In the genomic region with DNA sequence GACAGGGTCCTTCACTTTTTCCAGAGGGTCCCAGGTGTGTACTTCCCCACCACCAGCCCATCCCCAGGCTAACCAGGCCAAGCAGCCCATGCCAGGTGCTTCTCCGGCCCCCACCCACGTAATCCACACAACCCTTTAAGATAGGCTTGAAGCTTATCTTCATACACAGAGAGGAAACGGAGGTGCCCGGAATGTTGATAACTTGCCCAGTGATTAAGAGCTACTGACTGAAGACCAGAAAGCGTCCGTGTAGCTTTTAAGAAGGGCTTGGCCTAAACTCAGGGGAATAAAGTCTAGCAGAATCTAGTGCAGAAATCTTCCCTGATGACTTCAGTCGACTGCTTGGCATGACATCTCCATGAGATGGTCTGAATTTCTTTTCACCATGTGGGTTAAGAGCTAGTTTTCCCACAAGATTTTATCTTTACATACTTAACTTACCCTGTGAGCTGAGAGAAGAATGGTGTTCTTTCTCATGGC, we compare ENCODE assay signal across 12 cellular contexts.
DNase-seq lines count a peak whose midpoint lies in the region; ATAC-seq and TF ChIP-seq lines count a peak whose summit lies in the region.
"Had no signal": no experiment of that assay in that cellular context is flagged by ENCODE, and none has a peak within 500 bp of the region (broad histone marks: within the 10 kb centered on the region; RNA-seq: fewer than 3 reads in every experiment).

No MANE protein-coding gene starts in this region.

- H3K4me2 ChIP-seq in GM23338, result no peak overlapping the region

- TF ChIP-seq CTCF in heart left ventricle (IDR thresholded peaks at IDR 0.05) (no peak), left ventricle myocardium inferior (IDR thresholded peaks at IDR 0.05; ENCODE audit: borderline replicate concordance) (no peak), mucosa of descending colon (IDR thresholded peaks at IDR 0.05) (no peak), GM23338 (conservative IDR thresholded peaks at IDR 0.05; ENCODE audit: low read depth in 2 of 2) (no peak)

- H3K36me3 ChIP-seq in heart left ventricle (peaks cover 0 to 26% (median 11%) of the 10 kb centered on the region in 9 donors), left ventricle myocardium inferior (peaks cover 13% of the 10 kb centered on the region), mucosa of descending colon (ENCODE audit: low read depth) (no peaks in the 10 kb centered on the region), aorta (ENCODE audit: control insufficient read depth in 1 of 2, insufficient read depth in 2 of 2, low read length in 1 of 2) (no peaks in the 10 kb centered on the region), GM23338 (ENCODE audit: insufficient read depth) (no peaks in the 10 kb centered on the region; the same call in 1 of the 2 replicates)

- WGBS in heart left ventricle, 4 donors, result 13 to 31% (median 20%) methylated on average over 7 of the region's 7 CpGs
- 6 to 10% methylated on average over 7 of the region's 7 CpGs for WGBS in aorta, 2 donors

- H3K27me3 Mint-ChIP-seq in GM23338 (ENCODE audit: insufficient read depth, low read depth, poor library complexity), result peaks cover 2% of the 10 kb centered on the region

- no peaks in the 10 kb centered on the region for H3K9me3 Mint-ChIP-seq in GM23338

- no peaks in the 10 kb centered on the region for H4K20me1 ChIP-seq in GM23338 (replicated peaks; ENCODE audit: insufficient read depth)

- no peak for DNase-seq in heart left ventricle
- no peak for DNase-seq in left ventricle myocardium inferior
- peak; percentile 34 for DNase-seq in dedifferentiated amniotic fluid mesenchymal stem cell (ENCODE audit: extremely low spot score)
- DNase-seq in mucosa of descending colon, result no peak
- no peak for DNase-seq in aorta
- DNase-seq in NCI-H2107 (lab: John Stamatoyannopoulos, UW), result no peak
- DNase-seq in NCI-H526 treated with DMSO at 0.1 percent for 48 hours (lab: John Stamatoyannopoulos, UW), result no peak
- DNase-seq in GM23338 (ENCODE audit: low spot score), result no peak
- DNase-seq: amygdala, MM.1S, NCI-H2171 had no signal

- H3K9me3 ChIP-seq in heart left ventricle (no peaks in the 10 kb centered on the region), left ventricle myocardium inferior (replicated peaks) (no peaks in the 10 kb centered on the region), mucosa of descending colon (no peaks in the 10 kb centered on the region), aorta (ENCODE audit: control insufficient read depth, low read length) (no peaks in the 10 kb centered on the region)
- H3K9me3 ChIP-seq: tibial nerve had no signal

- no peaks in the 10 kb centered on the region for H3K9me2 ChIP-seq in GM23338 (ENCODE audit: insufficient read depth)

- TF ChIP-seq POLR2A in heart left ventricle (IDR thresholded peaks at IDR 0.05), result no peak

- peaks cover 3 to 55% (median 44%) of the 10 kb centered on the region in 12 donors for H3K4me1 ChIP-seq in heart left ventricle
- peaks cover 51% of the 10 kb centered on the region for H3K4me1 ChIP-seq in left ventricle myocardium inferior
- peaks cover 12% of the 10 kb centered on the region for H3K4me1 ChIP-seq in mucosa of descending colon (ENCODE audit: low read depth)
- peaks cover 6 to 18% of the 10 kb centered on the region in 2 donors for H3K4me1 ChIP-seq in aorta (ENCODE audit: control insufficient read depth in 1 of 2, insufficient read depth in 2 of 2, low read length in 2 of 2)
- no peaks in the 10 kb centered on the region for H3K4me1 ChIP-seq in GM23338 (ENCODE audit: insufficient read depth)

- ATAC-seq in heart left ventricle, result peak in 3 of 4 donors; percentile 18 to 46 (median 32)
- ATAC-seq in mucosa of descending colon, result peak; percentile 25
- no peak for ATAC-seq in aorta (ENCODE audit: low FRiP score)
- no peak for ATAC-seq in GM23338

- no peaks in the 10 kb centered on the region for H3K79me2 ChIP-seq in GM23338 (replicated peaks; ENCODE audit: insufficient read depth)

- H3K27me3 ChIP-seq in heart left ventricle (no peaks in the 10 kb centered on the region), left ventricle myocardium inferior (ENCODE audit: low read depth) (no peaks in the 10 kb centered on the region), aorta (ENCODE audit: control insufficient read depth in 1 of 2, insufficient read depth in 2 of 2, low read length in 1 of 2) (no peaks in the 10 kb centered on the region), GM23338 (ENCODE audit: insufficient read depth) (no peaks in the 10 kb centered on the region)
- H3K27me3 ChIP-seq: tibial nerve had no signal

- no peaks in the 10 kb centered on the region for H3F3A ChIP-seq in GM23338 (replicated peaks; ENCODE audit: low read depth)

- H3K27ac Mint-ChIP-seq in GM23338, result no peak overlapping the region

- H3K4me3 Mint-ChIP-seq in GM23338, result no peak overlapping the region

- H3K4me1 Mint-ChIP-seq in GM23338, result peaks cover 24% of the 10 kb centered on the region

- peak overlapping the region in 2 of 12 donors; percentile 4 to 50 for H3K27ac ChIP-seq in heart left ventricle
- H3K27ac ChIP-seq in left ventricle myocardium inferior (replicated peaks), result no peak overlapping the region
- H3K27ac ChIP-seq in aorta (ENCODE audit: low read depth in 1 of 2, low read length in 2 of 2), result peak overlapping the region; percentile 1 to 43
- no peak overlapping the region for H3K27ac ChIP-seq in GM23338 (ENCODE audit: low read depth)

- no peak overlapping the region for H3K4me3 ChIP-seq in heart left ventricle
- H3K4me3 ChIP-seq in left ventricle myocardium inferior, result no peak overlapping the region
- no peak overlapping the region for H3K4me3 ChIP-seq in mucosa of descending colon
- H3K4me3 ChIP-seq in aorta (ENCODE audit: low read length in 2 of 2), result no peak overlapping the region
- H3K4me3 ChIP-seq in GM23338, result no peak overlapping the region
- H3K4me3 ChIP-seq: tibial nerve had no signal

- H3K36me3 Mint-ChIP-seq in GM23338 (ENCODE audit: low read depth), result peaks cover 16% of the 10 kb centered on the region

- intact Hi-C loops in heart left ventricle (cut with DNase I) (loop anchor here in 1 of 10 donors (2.0 kb wide), 1 partner anchor 545 kb away; no protein-coding TSS in a partner anchor), left ventricle myocardium inferior (cut with micrococcal nuclease) (no loop called here), mucosa of descending colon (cut with DNase I, micrococcal nuclease) (no loop called here), aorta (cut with DNase I) (no loop called here)

- H2AFZ ChIP-seq in GM23338, result no peak overlapping the region

TF ChIP-seq in GM23338, 12 proteins besides CTCF, POLR2A, EP300 and RAD21 (continues in another document):
- no peak for TF ChIP-seq ZNF331 (CRISPR knock-in tag; IDR thresholded peaks at IDR 0.05; ENCODE audit: low read depth)
- TF ChIP-seq REST (IDR thresholded peaks at IDR 0.05; ENCODE audit: unreplicated experiment), result no peak
- TF ChIP-seq EZH2 (IDR thresholded peaks at IDR 0.05; ENCODE audit: low read depth, unreplicated experiment), result no peak
- TF ChIP-seq JUNB (IDR thresholded peaks at IDR 0.05; ENCODE audit: unreplicated experiment), result no peak
- TF ChIP-seq ZNF114 (CRISPR knock-in tag; IDR thresholded peaks at IDR 0.05), result no peak
- TF ChIP-seq NANOG (IDR thresholded peaks at IDR 0.05; ENCODE audit: borderline replicate concordance), result no peak
- no peak for TF ChIP-seq CREB1 (CRISPR knock-in tag; IDR thresholded peaks at IDR 0.05; ENCODE audit: low read depth)
- TF ChIP-seq STAT1 (IDR thresholded peaks at IDR 0.05; ENCODE audit: unreplicated experiment), result no peak

Comparison
In these comparisons a context has a peak if more than half of its experiments do, and no peak if none do; other contexts are left out.
1. ATAC-seq: peak in heart left ventricle (3 of 4) and mucosa of descending colon (single experiment); none in aorta (single experiment) and GM23338 (single experiment).
2. H3K27ac ChIP-seq: peak in aorta (2 of 2); none in left ventricle myocardium inferior (single experiment) and GM23338 (single experiment).